In genomic region chr11:57903011-57903410, GRCh38 we compare ENCODE assay signal across 19 cellular contexts.
A peak's percentile ranks its signal among the peaks of the same experiment; 100 is the strongest.
DNase-seq lines count a peak whose midpoint lies in the region; ATAC-seq, FAIRE-seq and TF ChIP-seq lines count a peak whose summit lies in the region.
"Had no signal": no experiment of that assay in that cellular context is flagged by ENCODE, and none has a peak within 500 bp of the region (broad histone marks: within the 10 kb centered on the region; RNA-seq: fewer than 3 reads in every experiment).

No MANE protein-coding gene starts in this region.

- RAD21 ChIA-PET in HCT116 (lab: Charles Lee; ENCODE audit: low non-redundant PET in 1 of 2, low total read pairs in 2 of 2, uncharacterized antibody in 2 of 2, unreplicated experiment in 2 of 2): no interaction called here

- ATAC-seq in HCT116 (no peak), K562 (no peak), HG02610 (IDR thresholded peaks at IDR 0.05; ENCODE audit: unreplicated experiment) (no peak), natural killer cell (no peak)

- H3K79me2 ChIP-seq in HCT116 (ENCODE audit: insufficient read depth, low read length): no peaks in the 10 kb centered on the region
- H3K79me2 ChIP-seq in K562 (ENCODE audit: control insufficient read depth, insufficient read depth, low read length): no peaks in the 10 kb centered on the region

- peak overlapping the region in 1 of 2 experiments; percentile 24; a peak in 2 of 4 replicates for H3K4me3 ChIP-seq in HCT116 (replicated peaks in 1 of 2; ENCODE audit: low read depth in 1 of 2, low read length in 2 of 2)
- no peak overlapping the region for H3K4me3 ChIP-seq in K562
- no peak overlapping the region for H3K4me3 ChIP-seq in esophagus (ENCODE audit: low read depth in 1 of 2, low read length in 2 of 2)
- H3K4me3 ChIP-seq in skin epidermis: no peak overlapping the region

- in situ Hi-C loops in K562 (cut with MboI): no loop called here

- H3K4me1 Mint-ChIP-seq in natural killer cell: peaks cover 6 to 15% of the 10 kb centered on the region in 2 donors
- H3K4me1 Mint-ChIP-seq: IgD-negative memory B cell had no signal

- BruUV-seq in HCT116 (replicated peaks; lab: Mats Ljungman, UMichigan) (no TSS peak), K562 (replicated peaks; lab: Mats Ljungman, UMichigan) (no TSS peak)

- TF ChIP-seq POLR2A in HCT116 (IDR thresholded peaks at IDR 0.05; ENCODE audit: borderline replicate concordance, extremely low read depth, insufficient read depth, insufficient read length) (no peak), K562 (conservative IDR thresholded peaks at IDR 0.05) (no peak)

- no peak overlapping the region for H3K9ac ChIP-seq in HCT116 (ENCODE audit: low read length)
- H3K9ac ChIP-seq in K562 (ENCODE audit: insufficient read depth in 1 of 2, low read depth in 2 of 2, low read length in 2 of 2): no peak overlapping the region

- no peaks in the 10 kb centered on the region for H3K36me3 ChIP-seq in HCT116 (ENCODE audit: control insufficient read depth in 1 of 2, insufficient read depth in 2 of 2, low read length in 2 of 2)
- H3K36me3 ChIP-seq in K562 (ENCODE audit: control insufficient read depth, insufficient read depth, low read length): no peaks in the 10 kb centered on the region
- no peaks in the 10 kb centered on the region for H3K36me3 ChIP-seq in esophagus (ENCODE audit: control insufficient read depth in 2 of 2, insufficient read depth in 2 of 2, low read length in 1 of 2)

- no peaks in the 10 kb centered on the region for H3K9me2 ChIP-seq in HCT116 (ENCODE audit: insufficient read depth)

- no peak overlapping the region for H3K27ac Mint-ChIP-seq in natural killer cell
- H3K27ac Mint-ChIP-seq: IgD-negative memory B cell had no signal

- H3K4me1 ChIP-seq in HCT116 (ENCODE audit: control insufficient read depth in 1 of 2, insufficient read depth in 2 of 2, low read length in 2 of 2) (peaks cover 27 to 41% of the 10 kb centered on the region in 2 experiments), K562 (replicated peaks in 1 of 2; ENCODE audit: control insufficient read depth in 2 of 2, insufficient read depth in 2 of 2, low read length in 2 of 2) (peaks cover 27 to 53% of the 10 kb centered on the region in 2 experiments), esophagus (ENCODE audit: control insufficient read depth in 2 of 2, insufficient read depth in 2 of 2, low read length in 1 of 2) (peaks cover 0 to 6% of the 10 kb centered on the region in 2 donors)

- H3K27me3 ChIP-seq in HCT116 (ENCODE audit: insufficient read depth, low read length): no peaks in the 10 kb centered on the region
- H3K27me3 ChIP-seq in K562 (ENCODE audit: control insufficient read depth in 2 of 2, insufficient read depth in 2 of 2, low read length in 2 of 2): no peaks in the 10 kb centered on the region
- H3K27me3 ChIP-seq in esophagus (ENCODE audit: control insufficient read depth in 1 of 2, insufficient read depth in 2 of 2, low read length in 2 of 2): no peaks in the 10 kb centered on the region

- intact Hi-C loops in HCT116 (cut with micrococcal nuclease) (loop anchor here (5.0 to 10.0 kb wide), 3 partner anchors 62 to 556 kb away; no protein-coding TSS in a partner anchor), K562 (cut with micrococcal nuclease) (no loop called here), natural killer cell (cut with micrococcal nuclease) (no loop called here)

- no peaks in the 10 kb centered on the region for H4K20me1 ChIP-seq in HCT116 (ENCODE audit: insufficient read depth)
- no peaks in the 10 kb centered on the region for H4K20me1 ChIP-seq in K562 (replicated peaks; ENCODE audit: control insufficient read depth, insufficient read depth, low read length)

- H2AFZ ChIP-seq in HCT116 (ENCODE audit: low read depth, low read length, poor library complexity, severe bottlenecking) (peak overlapping the region; percentile 83), K562 (ENCODE audit: low read depth, low read length) (no peak overlapping the region)

- peak; percentile 11; the same call in 1 of the 2 replicates for TF ChIP-seq EP300 in K562 (IDR thresholded peaks at IDR 0.05; ENCODE audit: low read length)

- no peak for DNase-seq in HCT116 (ENCODE audit: low read depth, low spot score)
- peak in 1 of 4 experiments; percentile 20 for DNase-seq in K562 (ENCODE audit: extremely low read depth in 1 of 4, low spot score in 3 of 4)
- no peak for DNase-seq in natural killer cell
- DNase-seq in islet precursor cell: no peak
- no peak for DNase-seq in NCI-H187 treated with DMSO at 0.1 percent for 48 hours (lab: John Stamatoyannopoulos, UW)
- DNase-seq: GF-D8, H7, NCI-H1417 treated with DMSO at 0.1 percent for 48 hours, NCI-H2029, NCI-H2171, NCI-H446 treated with DMSO at 0.1 percent for 48 hours, NCI-H748 treated with DMSO at 0.1 percent for 48 hours had no signal

- CTCF ChIA-PET in HCT116 (lab: Charles Lee) (no interaction called here), K562 (lab: Yijun Ruan, JAX; ENCODE audit: low intra/inter-chr PET ratio) (no interaction called here)

- FAIRE-seq in K562 (lab: Jason Lieb, UNC): no peak
- FAIRE-seq: GM19239, HTR-8/SVneo had no signal

- H3K27me3 Mint-ChIP-seq in natural killer cell (ENCODE audit: low read depth in 2 of 2): peaks cover 10 to 15% of the 10 kb centered on the region in 2 donors

- POLR2A ChIA-PET in HCT116 (lab: Charles Lee): no interaction called here
- POLR2A ChIA-PET in K562 (lab: Yijun Ruan, JAX): interaction anchor here (0.7 kb wide), 1 partner anchor 81 kb away, joined by 3 read pairs; no protein-coding TSS in a partner anchor

- H3K9me3 Mint-ChIP-seq in natural killer cell: no peaks in the 10 kb centered on the region
- H3K9me3 Mint-ChIP-seq: IgD-negative memory B cell had no signal

- peak overlapping the region; percentile 64 for H3K4me2 ChIP-seq in HCT116 (ENCODE audit: low read length)
- H3K4me2 ChIP-seq in K562 (ENCODE audit: insufficient read depth, low read length): no peak overlapping the region

- H3K36me3 Mint-ChIP-seq in natural killer cell: no peaks in the 10 kb centered on the region

- no peak for TF ChIP-seq CTCF in HCT116 (IDR thresholded peaks at IDR 0.05 in 2 of 3, conservative IDR thresholded peaks at IDR 0.05 in 1 of 3; ENCODE audit: borderline replicate concordance in 1 of 3, insufficient read depth in 1 of 3, low read depth in 2 of 3, low read length in 2 of 3)
- no peak for TF ChIP-seq CTCF in K562 (IDR thresholded peaks at IDR 0.05 in 2 of 3, conservative IDR thresholded peaks at IDR 0.05 in 1 of 3; ENCODE audit: insufficient read depth in 2 of 3, low read depth in 1 of 3, low read length in 3 of 3)
- TF ChIP-seq CTCF in natural killer cell (IDR thresholded peaks at IDR 0.05): no peak

- H3K9me3 ChIP-seq in HCT116 (ENCODE audit: control insufficient read depth in 1 of 2, insufficient read depth in 1 of 2, low read depth in 1 of 2, low read length in 2 of 2) (no peaks in the 10 kb centered on the region), K562 (replicated peaks; ENCODE audit: control insufficient read depth, insufficient read depth, low read depth, low read length) (no peaks in the 10 kb centered on the region), esophagus (ENCODE audit: control insufficient read depth in 2 of 2, insufficient read depth in 1 of 2, low read depth in 1 of 2, low read length in 1 of 2) (no peaks in the 10 kb centered on the region)

- no peaks in the 10 kb centered on the region for H3K9me1 ChIP-seq in K562 (ENCODE audit: control insufficient read depth, insufficient read depth, low read length)

- peak overlapping the region; percentile 38; the same call in 1 of the 2 replicates for H3K27ac ChIP-seq in HCT116 (ENCODE audit: low read depth, low read length)
- H3K27ac ChIP-seq in K562 (ENCODE audit: extremely low read depth, low read depth, low read length): no peak overlapping the region
- H3K27ac ChIP-seq in esophagus (ENCODE audit: low read depth in 2 of 2, low read length in 1 of 2): peak overlapping the region; percentile 77 to 91
- H3K27ac ChIP-seq in skin epidermis: peak overlapping the region in 20 of 21 experiments; percentile 32 to 87 (median 74)
- H3K27ac ChIP-seq: C4-2B had no signal

- no peak overlapping the region for H3K4me3 Mint-ChIP-seq in natural killer cell
- H3K4me3 Mint-ChIP-seq: IgD-negative memory B cell had no signal

- no peak for TF ChIP-seq RAD21 in HCT116 (IDR thresholded peaks at IDR 0.05; ENCODE audit: low read depth)
- TF ChIP-seq RAD21 in K562 (CRISPR knock-in tag; conservative IDR thresholded peaks at IDR 0.05 in 1 of 2, IDR thresholded peaks at IDR 0.05 in 1 of 2): no peak

TF ChIP-seq in HCT116, 20 proteins besides CTCF, POLR2A, EP300 and RAD21 (continues in another document):
- TF ChIP-seq ELF1 (IDR thresholded peaks at IDR 0.05; ENCODE audit: borderline replicate concordance, low read depth) (no peak), SRF (IDR thresholded peaks at IDR 0.05; ENCODE audit: low read depth) (no peak), FOSL1 (IDR thresholded peaks at IDR 0.05; ENCODE audit: low read depth) (no peak), ZNF274 (IDR thresholded peaks at IDR 0.05; ENCODE audit: low read depth, low read length) (no peak)

TF ChIP-seq in K562, 482 proteins besides CTCF, POLR2A, EP300 and RAD21 (continues in another document):
- 0 out of 4 replicates have a peak, but pooled peaks of 1 of the 2 experiments have one; percentile 24 for TF ChIP-seq HDAC1 (IDR thresholded peaks at IDR 0.05)
- no peak for TF ChIP-seq ZNF347 (CRISPR knock-in tag; IDR thresholded peaks at IDR 0.05; ENCODE audit: low read depth)
- 0 out of 2 replicates have a peak, but pooled peaks have one; percentile 10 for TF ChIP-seq DPF2 (IDR thresholded peaks at IDR 0.05)
- no peak for TF ChIP-seq MTF1 (CRISPR knock-in tag; IDR thresholded peaks at IDR 0.05; ENCODE audit: borderline replicate concordance)
- no peak for TF ChIP-seq SETDB1 (IDR thresholded peaks at IDR 0.05; ENCODE audit: low read length)
- TF ChIP-seq HDAC2 (IDR thresholded peaks at IDR 0.05): no peak
- no peak for TF ChIP-seq TCF7L2 (IDR thresholded peaks at IDR 0.05; ENCODE audit: low read depth, low read length)
- TF ChIP-seq, protein P1, sequence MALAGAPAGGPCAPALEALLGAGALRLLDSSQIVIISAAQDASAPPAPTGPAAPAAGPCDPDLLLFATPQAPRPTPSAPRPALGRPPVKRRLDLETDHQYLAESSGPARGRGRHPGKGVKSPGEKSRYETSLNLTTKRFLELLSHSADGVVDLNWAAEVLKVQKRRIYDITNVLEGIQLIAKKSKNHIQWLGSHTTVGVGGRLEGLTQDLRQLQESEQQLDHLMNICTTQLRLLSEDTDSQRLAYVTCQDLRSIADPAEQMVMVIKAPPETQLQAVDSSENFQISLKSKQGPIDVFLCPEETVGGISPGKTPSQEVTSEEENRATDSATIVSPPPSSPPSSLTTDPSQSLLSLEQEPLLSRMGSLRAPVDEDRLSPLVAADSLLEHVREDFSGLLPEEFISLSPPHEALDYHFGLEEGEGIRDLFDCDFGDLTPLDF (CRISPR knock-in tag; IDR thresholded peaks at IDR 0.05): no peak
- peak; percentile 48; the same call in 1 of the 2 replicates for TF ChIP-seq NCOR1 (IDR thresholded peaks at IDR 0.05)
- TF ChIP-seq SIN3B (IDR thresholded peaks at IDR 0.05; ENCODE audit: low read depth): no peak
- no peak for TF ChIP-seq WHSC1 (IDR thresholded peaks at IDR 0.05; ENCODE audit: low read length)
- TF ChIP-seq BRD9 (IDR thresholded peaks at IDR 0.05; ENCODE audit: low read depth, partially characterized antibody): no peak
